Comparison of ENCODE assay signal across 8 cellular contexts in the genomic region with DNA sequence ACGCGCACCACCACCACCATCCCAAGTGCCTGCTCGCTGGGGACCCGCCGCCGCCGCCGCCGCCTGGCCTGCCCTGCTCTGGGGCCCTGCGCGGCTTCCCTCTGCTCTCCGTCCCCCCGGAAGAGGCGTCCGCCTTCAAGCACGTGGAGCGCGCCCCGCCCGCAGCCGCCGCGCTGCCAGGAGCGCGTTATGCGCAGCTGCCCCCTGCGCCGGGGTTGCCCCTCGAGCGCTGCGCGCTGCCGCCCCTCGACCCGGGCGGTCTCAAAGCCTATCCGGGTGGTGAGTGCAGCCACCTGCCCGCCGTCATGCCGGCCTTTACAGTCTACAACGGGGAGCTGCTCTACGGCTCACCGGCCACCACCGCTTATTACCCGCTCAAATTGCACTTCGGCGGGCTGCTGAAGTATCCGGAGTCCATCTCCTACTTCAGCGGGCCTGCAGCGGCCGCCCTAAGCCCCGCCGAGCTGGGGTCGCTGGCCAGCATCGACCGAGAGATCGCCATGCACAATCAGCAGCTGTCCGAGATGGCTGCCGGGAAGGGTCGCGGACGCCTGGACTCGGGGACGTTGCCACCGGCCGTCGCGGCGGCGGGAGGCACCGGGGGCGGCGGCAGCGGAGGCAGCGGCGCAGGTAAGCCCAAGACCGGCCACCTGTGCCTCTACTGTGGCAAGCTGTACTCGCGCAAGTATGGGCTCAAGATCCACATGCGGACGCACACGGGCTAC. TPM values are rescaled to one million over a fixed set of nuclear protein-coding genes. Genes with fewer than 3 reads are reported as not detected.
DNase-seq lines count a peak whose midpoint lies in the region; ATAC-seq and TF ChIP-seq lines count a peak whose summit lies in the region.

No MANE protein-coding gene starts in this region.

- no peaks in the 10 kb centered on the region for H3K36me3 ChIP-seq in prostate gland

- H3K36me3 Mint-ChIP-seq in T-helper 2 cell treated with Interferon-gamma antibody and Interleukin-4, amounts not matched to agents 5 μg/mL and 100 μg/mL, for 36 hours (ENCODE audit: low read depth) = peaks cover 2% of the 10 kb centered on the region
- peaks cover 5% of the 10 kb centered on the region for H3K36me3 Mint-ChIP-seq in glutamatergic neuron (ENCODE audit: unreplicated experiment)

- ATAC-seq in GM19455 (IDR thresholded peaks at IDR 0.05; ENCODE audit: unreplicated experiment) = peak; percentile 66
- ATAC-seq in HG03460 (IDR thresholded peaks at IDR 0.05; ENCODE audit: unreplicated experiment) = peak; percentile 57

- no peak for TF ChIP-seq POLR2A in prostate gland (IDR thresholded peaks at IDR 0.05)

- no peaks in the 10 kb centered on the region for H3K9me3 ChIP-seq in prostate gland

- H3K4me1 ChIP-seq in prostate gland (replicated peaks) = peaks cover 6% of the 10 kb centered on the region

- H3K27ac Mint-ChIP-seq in T-helper 2 cell treated with Interferon-gamma antibody and Interleukin-4, amounts not matched to agents 5 μg/mL and 100 μg/mL, for 36 hours = no peak overlapping the region
- H3K27ac Mint-ChIP-seq in glutamatergic neuron (ENCODE audit: unreplicated experiment) = peak overlapping the region; percentile 82

- no peaks in the 10 kb centered on the region for H3K9me3 Mint-ChIP-seq in T-helper 2 cell treated with Interferon-gamma antibody and Interleukin-4, amounts not matched to agents 5 μg/mL and 100 μg/mL, for 36 hours
- peaks cover 23% of the 10 kb centered on the region for H3K9me3 Mint-ChIP-seq in glutamatergic neuron (ENCODE audit: unreplicated experiment)

- DNase-seq in ELF-1 (ENCODE audit: low read depth, low spot score) (peak; percentile 63), glutamatergic neuron (peak; percentile 72), prostate gland (ENCODE audit: low spot score) (no peak), C1 segment of cervical spinal cord (lab: John Stamatoyannopoulos, UW) (no peak)
- no peak for DNase-seq in T-helper 2 cell treated with Interferon-gamma antibody and Interleukin-4, amounts not matched to agents 5 μg/mL and 100 μg/mL, for 36 hours (ENCODE audit: low spot score)
- DNase-seq in stimulated activated CD4-positive, alpha-beta T cell treated with anti-CD3 and anti-CD28 coated beads, Interleukin-15, amount 100 ng/mL, for 24 hours = no peak

- no peak overlapping the region for H3K27ac ChIP-seq in prostate gland

- peak overlapping the region; percentile 66 for H3K4me3 Mint-ChIP-seq in T-helper 2 cell treated with Interferon-gamma antibody and Interleukin-4, amounts not matched to agents 5 μg/mL and 100 μg/mL, for 36 hours
- H3K4me3 Mint-ChIP-seq in glutamatergic neuron (ENCODE audit: unreplicated experiment) = peak overlapping the region; percentile 96

- peaks cover 27% of the 10 kb centered on the region for H3K4me1 Mint-ChIP-seq in T-helper 2 cell treated with Interferon-gamma antibody and Interleukin-4, amounts not matched to agents 5 μg/mL and 100 μg/mL, for 36 hours (ENCODE audit: low read depth)
- H3K4me1 Mint-ChIP-seq in glutamatergic neuron (ENCODE audit: low read depth, unreplicated experiment) = peaks cover 31% of the 10 kb centered on the region

- intact Hi-C loops in prostate gland (cut with DNase I) = no loop called here

- 2% methylated on average over 45 of the region's 82 CpGs for WGBS in prostate gland

- H3K27me3 Mint-ChIP-seq in T-helper 2 cell treated with Interferon-gamma antibody and Interleukin-4, amounts not matched to agents 5 μg/mL and 100 μg/mL, for 36 hours (ENCODE audit: low read depth) = peaks cover 80% of the 10 kb centered on the region
- peaks cover 21% of the 10 kb centered on the region for H3K27me3 Mint-ChIP-seq in glutamatergic neuron (ENCODE audit: unreplicated experiment)

- peak overlapping the region; percentile 14 to 35 for H3K4me3 ChIP-seq in prostate gland

- H3K27me3 ChIP-seq in prostate gland (replicated peaks; ENCODE audit: insufficient read depth) = peaks cover 60% of the 10 kb centered on the region

- peak; percentile 6 for TF ChIP-seq CTCF in glutamatergic neuron (IDR thresholded peaks at IDR 0.05; ENCODE audit: partially characterized antibody, unreplicated experiment)
- TF ChIP-seq CTCF in prostate gland (IDR thresholded peaks at IDR 0.05) = no peak

RNA-seq across cellular contexts. Expression of a gene that starts 7.2 kb away (rescaled TPM):
- total RNA-seq in glutamatergic neuron (ENCODE audit: unreplicated experiment) (13.9 TPM), prostate gland (under 1 TPM in 1 of 2 donors, not detected in 1; 0.74 TPM)

RNA-seq across cellular contexts. Expression of a gene that starts 45.4 kb away (rescaled TPM):
- total RNA-seq in glutamatergic neuron (ENCODE audit: unreplicated experiment) (49.3 TPM), prostate gland (10 to 100 TPM; 37.8 to 83.4 TPM)

Comparison
In these comparisons a context has a peak if more than half of its experiments do, and no peak if none do; other contexts are left out.
1. DNase-seq: peak in ELF-1 (single experiment) and glutamatergic neuron (single experiment); none in T-helper 2 cell treated with Interferon-gamma antibody and Interleukin-4, amounts not matched to agents 5 μg/mL and 100 μg/mL, for 36 hours (single experiment), prostate gland (single experiment), C1 segment of cervical spinal cord (0 of 14) and stimulated activated CD4-positive, alpha-beta T cell treated with anti-CD3 and anti-CD28 coated beads, Interleukin-15, amount 100 ng/mL, for 24 hours (single experiment).